22 cellular contexts compared by ENCODE assay signal in the genomic region with DNA sequence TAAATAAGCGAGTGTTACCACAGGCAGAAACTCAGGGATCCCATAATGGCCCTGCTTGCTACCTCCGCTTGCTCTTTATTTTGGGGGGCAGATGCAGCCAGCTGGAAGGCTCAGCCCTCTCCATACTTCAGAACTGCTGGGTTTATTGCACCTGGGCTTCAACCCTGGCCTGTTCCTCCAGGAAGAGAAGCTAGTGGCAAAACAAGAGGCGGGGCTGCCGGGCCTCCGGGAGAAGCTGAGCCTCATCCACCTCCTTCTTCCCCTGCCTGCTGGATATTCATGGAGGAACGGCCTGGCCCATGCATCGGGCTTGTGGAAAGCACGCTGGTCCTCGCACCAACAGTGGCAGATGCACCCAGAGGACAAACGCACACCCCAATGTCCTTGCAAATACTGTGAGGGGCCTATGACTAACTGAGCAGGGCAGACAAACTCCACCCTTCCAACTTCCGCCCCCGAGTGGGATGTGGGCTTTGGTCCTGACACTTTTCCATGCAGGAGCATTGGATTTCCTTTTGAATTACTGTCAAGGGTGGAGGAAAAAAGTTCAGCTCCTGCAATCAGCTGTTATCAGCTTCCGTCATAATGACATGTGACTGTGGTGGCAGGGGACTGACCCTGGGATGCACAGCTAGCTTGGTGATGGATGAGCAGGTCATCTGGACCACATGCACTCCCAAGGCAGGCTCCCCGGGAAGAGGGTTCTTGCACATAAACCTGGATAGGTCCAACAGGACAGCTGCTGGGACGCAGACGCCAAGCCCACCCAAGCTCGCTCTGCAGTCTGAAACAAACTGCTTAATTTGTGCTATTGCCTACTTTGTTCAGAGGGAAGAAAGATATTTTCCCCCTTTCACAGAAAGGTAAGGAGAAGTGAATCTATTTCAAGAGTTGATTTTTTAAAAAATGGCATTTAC. TPM values are rescaled to one million over a fixed set of nuclear protein-coding genes. Genes with fewer than 3 reads are reported as not detected.
DNase-seq lines count a peak whose midpoint lies in the region; TF ChIP-seq lines count a peak whose summit lies in the region.
"Had no signal": no experiment of that assay in that cellular context is flagged by ENCODE, and none has a peak within 500 bp of the region (broad histone marks: within the 10 kb centered on the region; RNA-seq: fewer than 3 reads in every experiment).

No MANE protein-coding gene starts in this region.

- H2BK12ac ChIP-seq in neuronal stem cell (ENCODE audit: low read length) = no peak overlapping the region

- H4K8ac ChIP-seq in neuronal stem cell (ENCODE audit: low read depth, low read length) = no peak overlapping the region

- H3K14ac ChIP-seq in neuronal stem cell (ENCODE audit: low read length) = no peak overlapping the region

- H3K27me3 Mint-ChIP-seq in CD14-positive monocyte (ENCODE audit: low read depth in 3 of 3) (peaks cover 27 to 36% (median 34%) of the 10 kb centered on the region in 3 donors), endodermal cell (ENCODE audit: insufficient read depth) (peaks cover 7% of the 10 kb centered on the region)

- H3K27ac ChIP-seq in endodermal cell (ENCODE audit: low read depth, low read length) (no peak overlapping the region), neuronal stem cell (replicated peaks; ENCODE audit: low read length) (no peak overlapping the region), spleen (peak overlapping the region in 5 of 8 donors; percentile 6 to 62 (median 54)), WERI-Rb-1 (no peak overlapping the region)
- H3K27ac ChIP-seq: Peyer's patch, SK-N-MC had no signal

- H3K9me3 Mint-ChIP-seq in CD14-positive monocyte (peaks cover 0 to 8% (median 0%) of the 10 kb centered on the region in 7 donors), endodermal cell (no peaks in the 10 kb centered on the region)
- H3K9me3 Mint-ChIP-seq: CD4-positive, CD25-positive, alpha-beta regulatory T cell had no signal

- intact Hi-C loops in CD14-positive monocyte (cut with micrococcal nuclease) = no loop called here
- intact Hi-C loops in spleen (cut with DNase I; ENCODE audit: low total_unique reads) = no loop called here
- intact Hi-C loops in cardiac septum (cut with DNase I) = loop anchor here (10.0 kb wide), 1 partner anchor 401 kb away; no protein-coding TSS in a partner anchor

- H3K36me3 ChIP-seq in endodermal cell (ENCODE audit: control insufficient read depth, insufficient read depth, low read length) = no peaks in the 10 kb centered on the region
- no peaks in the 10 kb centered on the region for H3K36me3 ChIP-seq in neuronal stem cell (replicated peaks in 1 of 2; ENCODE audit: control insufficient read depth in 2 of 2, insufficient read depth in 2 of 2, low read length in 2 of 2)
- H3K36me3 ChIP-seq in spleen = no peaks in the 10 kb centered on the region
- H3K36me3 ChIP-seq in WERI-Rb-1 = no peaks in the 10 kb centered on the region
- H3K36me3 ChIP-seq: Peyer's patch had no signal

- H3K23ac ChIP-seq in neuronal stem cell (ENCODE audit: low read depth, low read length, poor library complexity) = no peak overlapping the region

- H2BK5ac ChIP-seq in neuronal stem cell (ENCODE audit: low read length) = no peak overlapping the region

- H3K9ac ChIP-seq in endodermal cell (ENCODE audit: extremely low read depth, low read length, poor library complexity, severe bottlenecking) (no peak overlapping the region), neuronal stem cell (ENCODE audit: low read depth, low read length, poor library complexity) (no peak overlapping the region)

- WGBS in endodermal cell (ENCODE audit: insufficient coverage in 1 of 2, insufficient read length in 1 of 2), 2 experiments = 87 to 93% methylated on average over 9 to 17 of the region's 17 CpGs
- WGBS in neuronal stem cell (ENCODE audit: extremely low coverage in 2 of 2, insufficient read length in 2 of 2, insufficient replicate concordance in 1 of 2), 2 donors = no CpG with 5 or more reads among the region's 17 CpGs
- 67 to 91% (median 74%) methylated on average over 11 to 17 of the region's 17 CpGs for WGBS in spleen, 5 donors

- H2BK15ac ChIP-seq in neuronal stem cell (ENCODE audit: low read length) = peak overlapping the region; percentile 54

- no peaks in the 10 kb centered on the region for H3K36me3 Mint-ChIP-seq in CD14-positive monocyte
- H3K36me3 Mint-ChIP-seq in endodermal cell (ENCODE audit: low read depth) = no peaks in the 10 kb centered on the region
- H3K36me3 Mint-ChIP-seq: CD4-positive, CD25-positive, alpha-beta regulatory T cell had no signal

- no peaks in the 10 kb centered on the region for H3K27me3 ChIP-seq in endodermal cell (ENCODE audit: control insufficient read depth, insufficient read depth, low read length, poor library complexity, severe bottlenecking)
- peaks cover 0 to 21% (median 0%) of the 10 kb centered on the region in 3 experiments for H3K27me3 ChIP-seq in neuronal stem cell (ENCODE audit: control insufficient read depth in 3 of 3, insufficient read depth in 3 of 3, low read depth in 1 of 3, low read length in 3 of 3)
- peaks cover 0 to 14% (median 0%) of the 10 kb centered on the region in 7 donors for H3K27me3 ChIP-seq in spleen (replicated peaks in 1 of 7)
- no peaks in the 10 kb centered on the region for H3K27me3 ChIP-seq in WERI-Rb-1 (ENCODE audit: insufficient read depth, low read depth, severe bottlenecking)
- H3K27me3 ChIP-seq: Peyer's patch had no signal

- H3K9me3 ChIP-seq in endodermal cell (ENCODE audit: control insufficient read depth, low read length) = no peaks in the 10 kb centered on the region
- H3K9me3 ChIP-seq in neuronal stem cell (replicated peaks in 1 of 2; ENCODE audit: control insufficient read depth in 2 of 2, insufficient read depth in 1 of 2, low read depth in 1 of 2, low read length in 2 of 2) = no peaks in the 10 kb centered on the region
- no peaks in the 10 kb centered on the region for H3K9me3 ChIP-seq in spleen
- no peaks in the 10 kb centered on the region for H3K9me3 ChIP-seq in WERI-Rb-1 (ENCODE audit: severe bottlenecking)
- H3K9me3 ChIP-seq: Peyer's patch had no signal

- no peak overlapping the region for H2BK120ac ChIP-seq in neuronal stem cell (ENCODE audit: low read depth, low read length)

- DNase-seq in CD14-positive monocyte (ENCODE audit: low spot score) = peak; percentile 26
- peak; percentile 42 for DNase-seq in endodermal cell
- no peak for DNase-seq in neuronal stem cell (ENCODE audit: low spot score)
- DNase-seq in spleen = peak; percentile 69
- no peak for DNase-seq in AG08396 (ENCODE audit: low spot score)
- DNase-seq in WERI-Rb-1 = no peak
- no peak for DNase-seq in cardiac septum (ENCODE audit: low spot score)
- no peak for DNase-seq in stimulated activated naive CD4-positive, alpha-beta T cell (lab: John Stamatoyannopoulos, UW)
- DNase-seq: 8988T; ACHN; CD4-positive, CD25-positive, alpha-beta regulatory T cell; Karpas-422; NCI-H1105; NCI-H146; NCI-H1930; NCI-H2107; NCI-H526 treated with DMSO at 0.1 percent for 48 hours; SHP77 treated with DMSO at 0.1 percent for 48 hours had no signal

- no peak overlapping the region for H3K27ac Mint-ChIP-seq in CD14-positive monocyte
- no peak overlapping the region for H3K27ac Mint-ChIP-seq in endodermal cell
- H3K27ac Mint-ChIP-seq: CD4-positive, CD25-positive, alpha-beta regulatory T cell had no signal

- no peak overlapping the region for H3K4ac ChIP-seq in neuronal stem cell (ENCODE audit: low read length)

- TF ChIP-seq CTCF in CD14-positive monocyte (IDR thresholded peaks at IDR 0.05) (no peak), endodermal cell (conservative IDR thresholded peaks at IDR 0.05) (no peak), spleen (IDR thresholded peaks at IDR 0.05 in 8 of 11, conservative IDR thresholded peaks at IDR 0.05 in 3 of 11) (no peak), WERI-Rb-1 (IDR thresholded peaks at IDR 0.05; ENCODE audit: low read depth, low read length) (no peak)

- peaks cover 8% of the 10 kb centered on the region for H3K4me1 ChIP-seq in endodermal cell (ENCODE audit: control insufficient read depth, insufficient read depth, low read length)
- H3K4me1 ChIP-seq in neuronal stem cell (ENCODE audit: control insufficient read depth in 2 of 2, insufficient read depth in 1 of 2, low read depth in 1 of 2, low read length in 2 of 2) = peaks cover 12 to 17% of the 10 kb centered on the region in 2 donors
- H3K4me1 ChIP-seq in spleen = peaks cover 30 to 77% (median 60%) of the 10 kb centered on the region in 6 donors

- H3K4me3 Mint-ChIP-seq in CD14-positive monocyte (no peak overlapping the region), endodermal cell (no peak overlapping the region)
- H3K4me3 Mint-ChIP-seq: CD4-positive, CD25-positive, alpha-beta regulatory T cell had no signal

- no peaks in the 10 kb centered on the region for H3K79me1 ChIP-seq in neuronal stem cell (ENCODE audit: low read depth, low read length)

- H3K18ac ChIP-seq in neuronal stem cell (ENCODE audit: low read length) = no peak overlapping the region

- H3K4me2 ChIP-seq in neuronal stem cell (ENCODE audit: insufficient read depth, low read length, poor library complexity, severe bottlenecking) = no peak overlapping the region

- no peak for TF ChIP-seq POLR2A in spleen (IDR thresholded peaks at IDR 0.05)

- H2AFZ ChIP-seq in neuronal stem cell (ENCODE audit: low read length) = no peak overlapping the region

- H4K91ac ChIP-seq in neuronal stem cell (ENCODE audit: low read depth, low read length, poor library complexity) = no peak overlapping the region

- peak overlapping the region; percentile 86 for H2AK5ac ChIP-seq in neuronal stem cell (ENCODE audit: low read depth, low read length)

- H3K4me1 Mint-ChIP-seq in CD14-positive monocyte (peaks cover 20% of the 10 kb centered on the region), endodermal cell (peaks cover 13% of the 10 kb centered on the region)

- H3K4me3 ChIP-seq in endodermal cell (ENCODE audit: low read length) (no peak overlapping the region), neuronal stem cell (ENCODE audit: low read length in 2 of 2) (no peak overlapping the region), spleen (no peak overlapping the region), WERI-Rb-1 (ENCODE audit: low read depth, low read length) (no peak overlapping the region)
- H3K4me3 ChIP-seq: Peyer's patch, SK-N-MC had no signal

RNA-seq across cellular contexts. Expression of a gene that starts 30.4 kb away (rescaled TPM):
- not detected for polyA plus RNA-seq in CD14-positive monocyte
- total RNA-seq in endodermal cell = under 1 TPM in 1 of 2 donors, not detected in 1; 0.55 TPM
- polyA plus RNA-seq in endodermal cell (2013, experiment 1 of 2) = 0.46 TPM
- 0.79 TPM for polyA plus RNA-seq in endodermal cell (2013, experiment 2 of 2)
- polyA plus RNA-seq in neuronal stem cell (2013, experiment 1 of 2) = 1.0 TPM
- 1.0 TPM for polyA plus RNA-seq in neuronal stem cell (2013, experiment 2 of 2)
- total RNA-seq in spleen = 10 to 100 TPM in 2 of 7 donors, 1 to 10 TPM in 4, not detected in 1; 3.8 to 27.4 (median 8.9) TPM
- 1 to 10 TPM; 1.5 to 7.3 (median 4.2) TPM for polyA plus RNA-seq in spleen
- 0.57 TPM for total RNA-seq in cardiac septum
- total RNA-seq: CD4-positive, CD25-positive, alpha-beta regulatory T cell; OCI-LY7; Peyer's patch had no signal
- polyA plus RNA-seq: BJ had no signal

Comparison
In these comparisons a context has a peak if more than half of its experiments do, and no peak if none do; other contexts are left out.
1. DNase-seq: peak in CD14-positive monocyte (single experiment), endodermal cell (single experiment) and spleen (single experiment); none in neuronal stem cell (single experiment), AG08396 (single experiment), WERI-Rb-1 (single experiment), cardiac septum (single experiment) and stimulated activated naive CD4-positive, alpha-beta T cell (0 of 6).
2. H3K27ac ChIP-seq: peak in spleen (5 of 8); none in endodermal cell (single experiment), neuronal stem cell (single experiment) and WERI-Rb-1 (single experiment).